In the genomic region with DNA sequence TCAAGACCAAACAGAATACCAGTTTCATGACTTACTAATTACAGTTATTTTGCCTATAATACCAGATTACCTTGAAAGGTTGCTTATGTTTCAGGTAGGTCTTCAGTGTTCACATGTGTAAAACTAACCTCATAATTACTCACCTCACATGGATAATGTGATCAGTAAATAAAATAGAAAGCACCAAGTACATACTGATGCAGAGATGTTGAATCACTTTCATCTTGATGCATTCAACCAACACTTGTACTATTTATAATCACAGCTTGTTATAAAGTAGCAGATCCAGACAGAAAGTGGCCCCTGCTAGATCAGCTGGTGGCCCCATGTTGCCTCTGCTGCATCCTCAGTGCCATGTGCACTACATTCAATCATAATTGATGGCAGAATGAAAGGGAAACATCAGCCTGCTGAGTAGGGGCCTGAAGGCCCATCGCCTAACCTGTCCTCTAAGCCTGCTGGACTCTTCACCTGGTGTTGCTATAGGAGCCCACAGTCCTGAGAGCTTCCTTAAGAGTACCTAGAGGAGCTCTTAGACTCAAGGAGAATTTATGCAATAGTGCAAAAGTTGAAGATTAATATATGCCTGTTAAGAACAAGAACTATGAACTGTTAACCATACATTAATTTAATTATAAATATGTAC, we compare ENCODE assay signal across 17 cellular contexts.
DNase-seq lines count a peak whose midpoint lies in the region; ATAC-seq and TF ChIP-seq lines count a peak whose summit lies in the region.
"Had no signal": no experiment of that assay in that cellular context is flagged by ENCODE, and none has a peak within 500 bp of the region (broad histone marks: within the 10 kb centered on the region; RNA-seq: fewer than 3 reads in every experiment).

No MANE protein-coding gene starts in this region.

- H3K36me3 ChIP-seq in RWPE2 (ENCODE audit: low read depth) (no peaks in the 10 kb centered on the region), upper lobe of right lung (no peaks in the 10 kb centered on the region)
- H3K36me3 ChIP-seq: adrenal gland had no signal

- H3K27me3 ChIP-seq in RWPE2 (ENCODE audit: insufficient read depth, poor library complexity, severe bottlenecking) = no peaks in the 10 kb centered on the region
- no peaks in the 10 kb centered on the region for H3K27me3 ChIP-seq in upper lobe of right lung
- H3K27me3 ChIP-seq: adrenal gland had no signal

- H3K9me3 ChIP-seq in RWPE2 (ENCODE audit: severe bottlenecking) (no peaks in the 10 kb centered on the region), upper lobe of right lung (no peaks in the 10 kb centered on the region)
- H3K9me3 ChIP-seq: adrenal gland, mucosa of descending colon had no signal

- DNase-seq in Right ventricle myocardium superior (no peak), Right ventricle myocardium inferior (ENCODE audit: missing footprints) (no peak), RWPE2 (ENCODE audit: low spot score) (no peak), immature natural killer cell (no peak), upper lobe of right lung (no peak), cerebellar nuclear complex (lab: John Stamatoyannopoulos, UW) (no peak), NCI-H2081 treated with DMSO at 0.1 percent for 48 hours (lab: John Stamatoyannopoulos, UW) (no peak)
- DNase-seq: activated CD8-positive, alpha-beta memory T cell treated with anti-CD3 and anti-CD28 coated beads, Interleukin-2, amount 10 ng/mL, durations not matched to agents 7 days and 5 days; adrenal gland; KBM-7; mucosa of descending colon; NCI-H1417 treated with DMSO at 0.1 percent for 48 hours; RPMI8226 had no signal

- no peaks in the 10 kb centered on the region for H3K9me3 Mint-ChIP-seq in immature natural killer cell
- H3K9me3 Mint-ChIP-seq: dendritic cell treated with granulocyte-macrophage colony-stimulating factor and Interleukin-4, amounts not matched to agents 40 ng/mL and 50 ng/mL, for 4 days had no signal

- no peak overlapping the region for H3K4me3 ChIP-seq in RWPE2 (ENCODE audit: severe bottlenecking)
- H3K4me3 ChIP-seq in upper lobe of right lung = no peak overlapping the region
- H3K4me3 ChIP-seq: adrenal gland, mucosa of descending colon had no signal

- H3K4me1 ChIP-seq in RWPE2 (ENCODE audit: insufficient read depth, poor library complexity, severe bottlenecking) = peaks cover 25% of the 10 kb centered on the region
- peaks cover 11% of the 10 kb centered on the region for H3K4me1 ChIP-seq in upper lobe of right lung
- H3K4me1 ChIP-seq: parathyroid adenoma had no signal

- peaks cover 9 to 13% (median 9%) of the 10 kb centered on the region in 3 donors for H3K36me3 Mint-ChIP-seq in immature natural killer cell

- peak; percentile 13 for ATAC-seq in Right ventricle myocardium superior (ENCODE audit: poor library complexity)
- ATAC-seq in Right ventricle myocardium inferior = no peak
- ATAC-seq in RWPE2 (ENCODE audit: low read depth) = peak; percentile 19; the same call in 2 of the 3 replicates
- ATAC-seq in upper lobe of right lung = peak; percentile 92
- no peak for ATAC-seq in HG02763 (IDR thresholded peaks at IDR 0.05; ENCODE audit: unreplicated experiment)

- no peak for TF ChIP-seq CTCF in RWPE2 (IDR thresholded peaks at IDR 0.05; ENCODE audit: poor library complexity, severe bottlenecking)
- TF ChIP-seq CTCF in upper lobe of right lung (IDR thresholded peaks at IDR 0.05) = no peak

- peak overlapping the region; percentile 24 to 79 (median 68) for H3K27ac Mint-ChIP-seq in immature natural killer cell
- H3K27ac Mint-ChIP-seq: activated CD8-positive, alpha-beta memory T cell treated with anti-CD3 and anti-CD28 coated beads, Interleukin-2, amount 10 ng/mL, durations not matched to agents 7 days and 5 days; B cell; dendritic cell treated with granulocyte-macrophage colony-stimulating factor and Interleukin-4, amounts not matched to agents 40 ng/mL and 50 ng/mL, for 4 days had no signal

- intact Hi-C loops in Right ventricle myocardium superior (cut with DNase I) (loop anchor here (10.0 kb wide), 1 partner anchor 754 kb away; no protein-coding TSS in a partner anchor), Right ventricle myocardium inferior (cut with DNase I) (loop anchor here (10.0 kb wide), 3 partner anchors 196 to 434 kb away; partner anchors contain the start of gene DAZL), upper lobe of right lung (cut with DNase I) (no loop called here)

- peaks cover 58 to 80% of the 10 kb centered on the region in 2 donors for H3K4me1 Mint-ChIP-seq in immature natural killer cell

- H3K4me3 Mint-ChIP-seq in immature natural killer cell = peak overlapping the region in 2 of 5 donors; percentile 4 to 21
- H3K4me3 Mint-ChIP-seq: activated CD8-positive, alpha-beta memory T cell treated with anti-CD3 and anti-CD28 coated beads, Interleukin-2, amount 10 ng/mL, durations not matched to agents 7 days and 5 days; B cell; dendritic cell treated with granulocyte-macrophage colony-stimulating factor and Interleukin-4, amounts not matched to agents 40 ng/mL and 50 ng/mL, for 4 days had no signal

- peak overlapping the region; percentile 54 for H3K27ac ChIP-seq in RWPE2 (ENCODE audit: poor library complexity, severe bottlenecking)
- no peak overlapping the region for H3K27ac ChIP-seq in upper lobe of right lung
- H3K27ac ChIP-seq: parathyroid adenoma had no signal

- H3K27me3 Mint-ChIP-seq in immature natural killer cell (ENCODE audit: low read depth in 3 of 3) = no peaks in the 10 kb centered on the region
- H3K27me3 Mint-ChIP-seq: activated CD8-positive, alpha-beta memory T cell treated with anti-CD3 and anti-CD28 coated beads, Interleukin-2, amount 10 ng/mL, durations not matched to agents 7 days and 5 days; B cell; dendritic cell treated with granulocyte-macrophage colony-stimulating factor and Interleukin-4, amounts not matched to agents 40 ng/mL and 50 ng/mL, for 4 days had no signal

Comparison
In these comparisons a context has a peak if more than half of its experiments do, and no peak if none do; other contexts are left out.
1. ATAC-seq: peak in Right ventricle myocardium superior (single experiment), RWPE2 (single experiment) and upper lobe of right lung (single experiment); none in Right ventricle myocardium inferior (single experiment) and HG02763 (single experiment).